ENCODE assay signal across 9 cellular contexts in the genomic region with DNA sequence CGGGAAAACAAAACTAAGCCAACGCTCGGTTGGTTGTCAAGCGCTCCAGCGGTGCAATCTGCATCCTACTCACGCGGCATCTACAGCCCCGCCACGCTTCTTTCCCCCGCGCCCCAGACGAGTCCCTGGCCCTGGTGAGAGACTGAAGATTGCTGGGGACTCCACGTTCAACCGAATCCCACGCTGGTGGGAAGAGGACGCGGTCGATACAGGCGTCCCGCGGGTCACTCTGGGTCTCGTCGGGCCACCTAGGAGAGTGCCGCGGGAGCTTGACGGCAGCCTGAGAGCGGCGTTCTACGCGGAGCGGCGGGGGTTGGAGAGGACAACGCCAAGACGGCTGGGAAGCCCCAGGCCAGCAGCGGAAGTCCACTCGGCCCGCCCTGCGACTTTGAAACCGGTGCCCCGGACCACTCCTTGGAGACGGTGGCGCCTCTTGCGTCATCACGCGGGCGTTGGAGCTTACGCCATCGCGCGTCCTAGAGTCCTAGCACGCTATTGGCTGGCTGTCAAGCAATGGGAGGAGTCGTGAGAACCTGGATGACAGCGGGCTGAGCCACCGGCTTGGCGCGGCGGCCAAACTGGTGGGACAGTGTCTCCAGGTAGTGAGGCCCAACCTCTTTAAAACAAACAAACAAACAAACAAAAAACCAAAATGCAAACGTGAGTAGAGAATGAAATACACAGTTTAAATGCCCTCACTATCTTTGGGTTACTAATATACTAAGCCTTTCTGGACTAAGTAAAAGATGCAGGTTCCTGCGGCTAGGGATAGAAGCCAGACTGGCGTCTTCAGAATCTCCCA.
DNase-seq lines count a peak whose midpoint lies in the region; ATAC-seq, FAIRE-seq and TF ChIP-seq lines count a peak whose summit lies in the region.
"Had no signal": no experiment of that assay in that cellular context is flagged by ENCODE, and none has a peak within 500 bp of the region (broad histone marks: within the 10 kb centered on the region; RNA-seq: fewer than 3 reads in every experiment).

A gene (minus strand): TSS at position 367 of the 802 bp plus-strand sequence. CDS start 436 bp downstream, outside the sequence.

- no peak within 1 kb of the TSS for H3K4me3 Mint-ChIP-seq in central memory CD8-positive, alpha-beta T cell

- H3K27ac Mint-ChIP-seq in central memory CD8-positive, alpha-beta T cell (ENCODE audit: low read depth): no peak within 1 kb of the TSS

- peak; percentile 88 for DNase-seq in AG09309 (ENCODE audit: low read depth)
- DNase-seq in NCI-H446 (lab: John Stamatoyannopoulos, UW): peak; percentile 93 to 98
- peak; percentile 93 for DNase-seq in activated CD4-positive, CD25-positive, alpha-beta regulatory T cell treated with anti-CD3 and anti-CD28 coated beads, Interleukin-2, amount 50 U/mL, for 16 hours (ENCODE audit: low read depth, low spot score)
- peak; percentile 93 to 94 for DNase-seq in central memory CD8-positive, alpha-beta T cell (ENCODE audit: low spot score in 2 of 2)
- DNase-seq in stimulated activated CD4-positive, alpha-beta T cell treated with anti-CD3 and anti-CD28 coated beads, Interleukin-12 subunit alpha, Interleukin-12 subunit beta, amount 100 ng/mL, for 4 hours: peak; percentile 93

- peak; percentile 94 for ATAC-seq in GM19025 (IDR thresholded peaks at IDR 0.05; ENCODE audit: low read depth, unreplicated experiment)
- peak; percentile 93 for ATAC-seq in HG03342 (IDR thresholded peaks at IDR 0.05; ENCODE audit: unreplicated experiment)
- peak; percentile 94 for ATAC-seq in central memory CD8-positive, alpha-beta T cell (replicated peaks; ENCODE audit: extremely low read depth, poor library complexity, severe bottlenecking)

- TF ChIP-seq CTCF in AG09309 (IDR thresholded peaks at IDR 0.05; ENCODE audit: control insufficient read depth, insufficient read depth, low read depth, low read length, missing control alignments): no peak

- peaks cover 8% of the 10 kb centered on the region for H3K36me3 Mint-ChIP-seq in central memory CD8-positive, alpha-beta T cell (ENCODE audit: insufficient read depth)

- no peaks in the 10 kb centered on the region for H3K27me3 Mint-ChIP-seq in central memory CD8-positive, alpha-beta T cell

- H3K9me3 Mint-ChIP-seq in central memory CD8-positive, alpha-beta T cell: no peaks in the 10 kb centered on the region

- peak within 1 kb of the TSS; percentile 59 for H3K4me3 ChIP-seq in AG09309 (ENCODE audit: control insufficient read depth, low read depth, low read length)

- peaks cover 28% of the 10 kb centered on the region for H3K4me1 Mint-ChIP-seq in central memory CD8-positive, alpha-beta T cell

- FAIRE-seq in islet of Langerhans (lab: Jason Lieb, UNC): peak; percentile 69
- FAIRE-seq: colon had no signal

Comparison
In these comparisons a context has a peak if more than half of its experiments do, and no peak if none do; other contexts are left out.
1. Peak in every context shown above with its lines: DNase-seq, ATAC-seq and H3K4me3 ChIP-seq.